ENCODE assay signal across 9 cellular contexts in genomic region chr18:58865009-58865345, GRCh38. TPM values are rescaled to one million over a fixed set of nuclear protein-coding genes. Genes with fewer than 3 reads are reported as not detected.
DNase-seq lines count a peak whose midpoint lies in the region; ATAC-seq and TF ChIP-seq lines count a peak whose summit lies in the region.
"Had no signal": no experiment of that assay in that cellular context is flagged by ENCODE, and none has a peak within 500 bp of the region (broad histone marks: within the 10 kb centered on the region; RNA-seq: fewer than 3 reads in every experiment).

No MANE protein-coding gene starts in this region.

- peak overlapping the region; percentile 96 for H3K27ac Mint-ChIP-seq in endothelial cell (ENCODE audit: unreplicated experiment)
- H3K27ac Mint-ChIP-seq in nephron = peak overlapping the region; percentile 100
- H3K27ac Mint-ChIP-seq: T-helper 1 cell treated with Interleukin-12 subunit alpha and Interleukin-12 subunit beta and Interleukin-4 antibody, amounts not matched to agents 30 μg/mL and 1 μg/mL, for 36 hours had no signal

- H3K9me3 ChIP-seq in A673 (ENCODE audit: low read depth, low read length, poor library complexity, severe bottlenecking) = peaks cover 8% of the 10 kb centered on the region

- H3K27ac ChIP-seq in A673 (ENCODE audit: low read depth, low read length, poor library complexity, severe bottlenecking) = peak overlapping the region; percentile 97

- H3K4me1 ChIP-seq in A673 (ENCODE audit: insufficient read depth, low read length, poor library complexity, severe bottlenecking) = peaks cover 77% of the 10 kb centered on the region

- intact Hi-C loops in A673 (cut with micrococcal nuclease; ENCODE audit: unreplicated experiment) = loop anchor here (5.0 kb wide), 3 partner anchors 72 to 192 kb away; no protein-coding TSS in a partner anchor

- peak overlapping the region; percentile 50 for H3K4me3 ChIP-seq in A673 (ENCODE audit: low read depth, low read length, poor library complexity, severe bottlenecking)
- peak overlapping the region; percentile 35; the same call in 1 of the 2 replicates for H3K4me3 ChIP-seq in LNCaP clone FGC (ENCODE audit: low read depth, low read length)

- H3K36me3 Mint-ChIP-seq in endothelial cell (ENCODE audit: low read depth, unreplicated experiment) = peaks cover 36% of the 10 kb centered on the region
- peaks cover 44% of the 10 kb centered on the region for H3K36me3 Mint-ChIP-seq in nephron (ENCODE audit: low read depth)

- H3K4me3 Mint-ChIP-seq in endothelial cell (ENCODE audit: unreplicated experiment) = peak overlapping the region; percentile 88
- peak overlapping the region; percentile 77 to 89 (median 82) for H3K4me3 Mint-ChIP-seq in nephron

- TF ChIP-seq CTCF in A673 (conservative IDR thresholded peaks at IDR 0.05; ENCODE audit: low read depth, low read length) = no peak
- TF ChIP-seq CTCF in LNCaP clone FGC (IDR thresholded peaks at IDR 0.05; ENCODE audit: control insufficient read depth, extremely low read depth, insufficient read depth) = no peak
- TF ChIP-seq CTCF in endothelial cell (IDR thresholded peaks at IDR 0.05; ENCODE audit: unreplicated experiment) = no peak
- TF ChIP-seq CTCF in nephron (IDR thresholded peaks at IDR 0.05; ENCODE audit: unreplicated experiment in 3 of 3) = no peak

- H3K36me3 ChIP-seq in A673 (ENCODE audit: insufficient read depth, low read length, poor library complexity, severe bottlenecking) = peaks cover 32% of the 10 kb centered on the region

- no peaks in the 10 kb centered on the region for H3K27me3 ChIP-seq in A673 (replicated peaks; ENCODE audit: insufficient read depth, low read depth, low read length, poor library complexity)

- CTCF ChIA-PET in A673 (lab: Charles Lee) = no interaction called here

- H3K9me3 Mint-ChIP-seq in endothelial cell (ENCODE audit: unreplicated experiment) = no peaks in the 10 kb centered on the region
- no peaks in the 10 kb centered on the region for H3K9me3 Mint-ChIP-seq in nephron
- H3K9me3 Mint-ChIP-seq: T-helper 1 cell treated with Interleukin-12 subunit alpha and Interleukin-12 subunit beta and Interleukin-4 antibody, amounts not matched to agents 30 μg/mL and 1 μg/mL, for 36 hours had no signal

- POLR2A ChIA-PET in A673 (lab: Charles Lee; ENCODE audit: low non-redundant PET) = no interaction called here

- BruUV-seq in A673 (replicated peaks; lab: Mats Ljungman, UMichigan) = no TSS peak

- H3K4me1 Mint-ChIP-seq in endothelial cell (ENCODE audit: unreplicated experiment) (peaks cover 67% of the 10 kb centered on the region), nephron (peaks cover 76% of the 10 kb centered on the region)

- DNase-seq in A673 (ENCODE audit: low spot score) (no peak), LNCaP clone FGC (ENCODE audit: low read depth) (no peak), endothelial cell (ENCODE audit: low spot score) (no peak), T1000 (lab: John Stamatoyannopoulos, UW) (no peak), NCI-H345 treated with DMSO at 0.1 percent for 48 hours (lab: John Stamatoyannopoulos, UW; ENCODE audit: unreplicated experiment) (no peak), cortex of kidney (lab: John Stamatoyannopoulos, UW) (no peak)

- H3K27me3 Mint-ChIP-seq in endothelial cell (ENCODE audit: unreplicated experiment) (peaks cover 23% of the 10 kb centered on the region), nephron (ENCODE audit: low read depth) (no peaks in the 10 kb centered on the region)

- ATAC-seq in HG02588 (IDR thresholded peaks at IDR 0.05; ENCODE audit: unreplicated experiment) = no peak

RNA-seq across cellular contexts. Expression of gene ZNF532, which starts 0.3 kb away (rescaled TPM):
- total RNA-seq in A673 (2021) (118 and 119 TPM in 2 replicates), endothelial cell (ENCODE audit: unreplicated experiment) (178 TPM)
